Comparison of ENCODE assay signal across 1 cellular context in the genomic region with DNA sequence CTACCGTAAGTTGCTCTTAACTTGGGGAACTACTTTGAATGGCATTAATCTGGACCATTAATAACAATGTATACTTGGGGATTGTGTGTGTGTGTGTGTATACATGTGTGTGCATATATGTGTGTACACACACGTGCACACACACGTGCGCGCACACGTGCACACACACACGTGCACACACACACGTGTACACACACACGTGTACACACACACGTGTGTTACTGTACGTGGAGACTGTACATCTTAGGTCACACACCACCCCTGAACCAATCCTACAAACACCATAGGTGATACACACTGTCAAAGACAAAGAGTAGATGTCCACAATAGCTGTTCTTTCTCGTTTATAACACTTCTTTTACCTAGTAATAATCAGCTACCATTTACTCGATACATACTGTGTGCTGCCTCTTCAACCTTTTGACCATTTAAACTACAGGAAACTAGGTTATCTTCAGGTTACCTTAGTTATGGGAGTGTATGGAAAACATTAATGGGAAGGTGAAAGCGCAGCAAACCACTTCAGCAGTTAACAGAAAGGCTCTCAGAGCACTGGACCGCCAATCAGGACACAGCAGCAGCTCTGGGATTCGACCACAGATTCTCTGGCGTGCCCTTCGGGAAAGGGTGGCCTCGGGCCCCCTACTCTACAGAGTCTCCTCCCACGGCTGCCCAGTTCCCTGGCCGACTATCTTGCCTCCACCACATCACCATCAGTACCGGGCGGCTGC.
TF ChIP-seq lines count a peak whose summit lies in the region.

No MANE protein-coding gene starts in this region.

TF ChIP-seq in GM23338, 12 proteins besides CTCF, POLR2A, EP300 and RAD21 (continued from another document):
- TF ChIP-seq ZNF462 (CRISPR knock-in tag; IDR thresholded peaks at IDR 0.05) (no peak), EZH2phosphoT487 (IDR thresholded peaks at IDR 0.05; ENCODE audit: unreplicated experiment) (no peak), ZNF114 (CRISPR knock-in tag; IDR thresholded peaks at IDR 0.05) (no peak), CREB1 (CRISPR knock-in tag; IDR thresholded peaks at IDR 0.05; ENCODE audit: low read depth) (no peak)
- TF ChIP-seq, protein P1, sequence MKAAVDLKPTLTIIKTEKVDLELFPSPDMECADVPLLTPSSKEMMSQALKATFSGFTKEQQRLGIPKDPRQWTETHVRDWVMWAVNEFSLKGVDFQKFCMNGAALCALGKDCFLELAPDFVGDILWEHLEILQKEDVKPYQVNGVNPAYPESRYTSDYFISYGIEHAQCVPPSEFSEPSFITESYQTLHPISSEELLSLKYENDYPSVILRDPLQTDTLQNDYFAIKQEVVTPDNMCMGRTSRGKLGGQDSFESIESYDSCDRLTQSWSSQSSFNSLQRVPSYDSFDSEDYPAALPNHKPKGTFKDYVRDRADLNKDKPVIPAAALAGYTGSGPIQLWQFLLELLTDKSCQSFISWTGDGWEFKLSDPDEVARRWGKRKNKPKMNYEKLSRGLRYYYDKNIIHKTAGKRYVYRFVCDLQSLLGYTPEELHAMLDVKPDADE (IDR thresholded peaks at IDR 0.05): no peak
